In the genomic region with DNA sequence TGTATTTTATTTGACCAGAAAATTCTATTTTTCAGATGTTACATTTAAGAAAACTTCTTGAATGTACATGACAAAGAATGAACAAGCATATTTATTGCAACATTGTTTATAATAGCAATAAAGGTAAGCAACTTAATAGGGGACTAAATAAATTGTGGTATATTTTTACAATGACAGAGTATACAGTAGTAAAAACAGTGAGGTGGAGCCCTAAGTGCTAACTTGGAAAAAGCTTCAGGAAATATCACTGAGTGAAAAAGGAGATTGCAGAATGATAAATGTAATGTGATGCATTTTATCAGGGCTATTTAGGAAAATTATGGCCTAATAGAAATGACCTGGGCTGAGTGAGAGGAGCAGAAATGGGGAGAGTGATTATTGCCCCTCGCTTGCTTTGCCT, we compare ENCODE assay signal across 23 cellular contexts.
DNase-seq lines count a peak whose midpoint lies in the region; TF ChIP-seq lines count a peak whose summit lies in the region.
"Had no signal": no experiment of that assay in that cellular context is flagged by ENCODE, and none has a peak within 500 bp of the region (broad histone marks: within the 10 kb centered on the region; RNA-seq: fewer than 3 reads in every experiment).

No MANE protein-coding gene starts in this region.

- peak; percentile 87 for DNase-seq in LNCaP clone FGC (ENCODE audit: low read depth)
- no peak for DNase-seq in UCSD-AML1 (lab: John Stamatoyannopoulos, UW; ENCODE audit: unreplicated experiment)
- no peak for DNase-seq in head of caudate nucleus
- no peak for DNase-seq in RPMI8226
- DNase-seq: 8988T; ACHN; BE2C; C1 segment of cervical spinal cord; CD4-positive, alpha-beta memory T cell; CD4-positive, CD25-positive, alpha-beta regulatory T cell; CD8-positive, alpha-beta memory T cell; COR-L47; DMS 273 treated with DMSO at 0.1 percent for 48 hours; DMS153; DMS53; DMS79; DND-41; EL; GDM1 had no signal

- TF ChIP-seq CTCF in 22Rv1 (IDR thresholded peaks at IDR 0.05) (no peak), LNCaP clone FGC (IDR thresholded peaks at IDR 0.05; ENCODE audit: control insufficient read depth, extremely low read depth, insufficient read depth) (no peak), VCaP (conservative IDR thresholded peaks at IDR 0.05) (no peak)

- H3K4me3 ChIP-seq in LNCaP clone FGC (ENCODE audit: low read depth, low read length): no peak overlapping the region
- H3K4me3 ChIP-seq: BLaER1, GM12878 had no signal

- H3K27ac ChIP-seq in 22Rv1 (0 out of 2 replicates have a peak overlapping the region, but pooled peaks have one; percentile 19), VCaP (peak overlapping the region; percentile 37; the same call in 1 of the 2 replicates)
- H3K27ac ChIP-seq: BLaER1 had no signal

- intact Hi-C loops in head of caudate nucleus (cut with DNase I): no loop called here
